ENCODE assay signal across 22 cellular contexts in the genomic region with DNA sequence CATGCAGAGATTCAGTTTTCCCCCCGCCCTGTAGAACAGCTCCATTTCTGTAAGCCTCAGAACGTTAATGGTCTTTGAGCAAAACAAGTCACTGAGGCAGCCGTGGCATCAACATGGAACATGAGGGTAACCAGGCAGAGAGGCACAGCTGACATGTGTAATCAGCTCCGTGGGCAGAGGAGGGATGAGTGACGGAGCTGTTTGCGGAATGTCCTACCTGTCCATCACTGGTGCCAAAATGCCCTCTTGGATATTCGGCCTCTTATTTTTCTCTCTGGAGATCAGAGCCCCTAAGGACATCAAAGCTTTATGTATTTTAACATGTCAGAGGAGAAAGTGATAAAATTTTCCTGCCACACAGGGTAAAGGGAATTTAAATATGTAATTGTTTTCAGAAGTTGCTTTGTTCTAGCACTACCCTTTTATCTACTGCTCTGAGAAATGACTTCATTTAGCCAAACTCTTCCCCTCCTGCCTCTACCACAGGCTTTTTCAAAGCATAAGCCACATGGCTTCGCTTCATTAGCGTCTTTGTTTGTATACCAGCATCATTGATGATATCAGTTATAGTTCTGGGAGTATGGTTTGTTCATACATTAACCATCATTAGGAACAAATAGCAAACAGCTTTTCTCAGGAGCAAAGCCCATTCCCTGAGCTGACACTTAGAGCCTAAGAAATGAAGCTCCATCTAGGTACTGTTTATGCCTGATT. TPM values are rescaled to one million over a fixed set of nuclear protein-coding genes. Genes with fewer than 3 reads are reported as not detected.
A peak's percentile ranks its signal among the peaks of the same experiment; 100 is the strongest.
DNase-seq lines count a peak whose midpoint lies in the region; ATAC-seq and TF ChIP-seq lines count a peak whose summit lies in the region.
"Had no signal": no experiment of that assay in that cellular context is flagged by ENCODE, and none has a peak within 500 bp of the region (broad histone marks: within the 10 kb centered on the region; RNA-seq: fewer than 3 reads in every experiment).

No MANE protein-coding gene starts in this region.

- ATAC-seq in HG02798 (IDR thresholded peaks at IDR 0.05; ENCODE audit: poor library complexity, unreplicated experiment) (no peak), right cardiac atrium (no peak), HG02970 (IDR thresholded peaks at IDR 0.05; ENCODE audit: low FRiP score, unreplicated experiment) (no peak), upper lobe of left lung (ENCODE audit: low FRiP score in 2 of 2) (no peak)
- ATAC-seq: esophagus mucosa; HepG2; right lobe of liver; stimulated activated memory B cell treated with anti-CD40 and anti-IgM and Interleukin-4, amounts not matched to agents 10 μg/mL and 1 μg/mL and 100 μg/mL, for 72 hours had no signal

- CTCF ChIA-PET in SK-N-SH (lab: Yijun Ruan, JAX), result interaction anchor here (0.8 to 1.0 kb wide), 5 partner anchors 8 to 395 kb away, joined by 3 to 5 read pairs (median 4); no protein-coding TSS in a partner anchor

- TF ChIP-seq EP300 in SK-N-SH (IDR thresholded peaks at IDR 0.05; ENCODE audit: borderline replicate concordance in 1 of 2, low read depth in 1 of 2, low read length in 1 of 2) (0 out of 4 replicates have a peak, but pooled peaks of 1 of the 2 experiments have one; percentile 11), upper lobe of left lung (IDR thresholded peaks at IDR 0.05) (no peak)

- peaks cover 21% of the 10 kb centered on the region for H3K4me1 ChIP-seq in GM23248 (ENCODE audit: insufficient read depth)
- H3K4me1 ChIP-seq in SK-N-SH (ENCODE audit: control insufficient read depth in 1 of 2, insufficient read depth in 2 of 2, low read depth in 1 of 2, low read length in 1 of 2), result peaks cover 15 to 24% of the 10 kb centered on the region in 2 experiments
- H3K4me1 ChIP-seq in smooth muscle cell (ENCODE audit: low read depth), result no peaks in the 10 kb centered on the region
- H3K4me1 ChIP-seq in right cardiac atrium (ENCODE audit: control insufficient read depth, insufficient read depth, low read length), result no peaks in the 10 kb centered on the region
- no peaks in the 10 kb centered on the region for H3K4me1 ChIP-seq in upper lobe of left lung
- H3K4me1 ChIP-seq: left ventricle myocardium inferior, right lobe of liver, testis had no signal

- peak overlapping the region; percentile 72 for H3K27ac ChIP-seq in GM23248
- peak overlapping the region; percentile 72 to 88 for H3K27ac ChIP-seq in SK-N-SH (ENCODE audit: low read depth in 2 of 2, low read length in 1 of 2)
- H3K27ac ChIP-seq in smooth muscle cell (ENCODE audit: low read depth), result peak overlapping the region; percentile 51
- no peak overlapping the region for H3K27ac ChIP-seq in right cardiac atrium (ENCODE audit: low read length)
- H3K27ac ChIP-seq in upper lobe of left lung, result no peak overlapping the region
- H3K27ac ChIP-seq: left ventricle myocardium inferior, right lobe of liver, SK-N-MC, testis had no signal

- H4K20me1 ChIP-seq in GM23248 (ENCODE audit: insufficient read depth) (no peaks in the 10 kb centered on the region), SK-N-SH (ENCODE audit: insufficient read depth) (no peaks in the 10 kb centered on the region), smooth muscle cell (ENCODE audit: low read depth) (no peaks in the 10 kb centered on the region)

- intact Hi-C loops in right cardiac atrium (cut with DNase I), result no loop called here

- 57 to 61% methylated on average over 9 of the region's 9 CpGs for WGBS in GM23248 (ENCODE audit: low coverage in 1 of 2, low lambda C conversion rate in 2 of 2, missing lambda C conversion rate in 2 of 2), 2 experiments
- 61% methylated on average over 9 of the region's 9 CpGs for whole genome bisulfite sequencing in SK-N-SH (ENCODE audit: low lambda C conversion rate)
- WGBS in smooth muscle cell (ENCODE audit: low lambda C conversion rate), result 71% methylated on average over 9 of the region's 9 CpGs
- 62% methylated on average over 9 of the region's 9 CpGs for WGBS in right cardiac atrium
- 80 to 86% methylated on average over 9 of the region's 9 CpGs for WGBS in upper lobe of left lung, 2 donors

- no peaks in the 10 kb centered on the region for H3K79me2 ChIP-seq in GM23248 (ENCODE audit: insufficient read depth)
- no peaks in the 10 kb centered on the region for H3K79me2 ChIP-seq in SK-N-SH (ENCODE audit: insufficient read depth)
- no peaks in the 10 kb centered on the region for H3K79me2 ChIP-seq in smooth muscle cell (ENCODE audit: low read depth)

- H3K9me3 ChIP-seq in GM23248 (ENCODE audit: low read depth), result no peaks in the 10 kb centered on the region
- no peaks in the 10 kb centered on the region for H3K9me3 ChIP-seq in SK-N-SH
- no peaks in the 10 kb centered on the region for H3K9me3 ChIP-seq in smooth muscle cell (replicated peaks; ENCODE audit: low read depth)
- no peaks in the 10 kb centered on the region for H3K9me3 ChIP-seq in right cardiac atrium (ENCODE audit: control insufficient read depth, low read length)
- no peaks in the 10 kb centered on the region for H3K9me3 ChIP-seq in upper lobe of left lung
- H3K9me3 ChIP-seq: left ventricle myocardium inferior, MG63, right lobe of liver, testis had no signal

- peak overlapping the region; percentile 45 for H3K4me2 ChIP-seq in GM23248 (ENCODE audit: unreplicated experiment)
- H3K4me2 ChIP-seq in SK-N-SH, result peak overlapping the region; percentile 66
- H3K4me2 ChIP-seq in smooth muscle cell, result peak overlapping the region; percentile 61

- TF ChIP-seq CTCF in SK-N-SH (IDR thresholded peaks at IDR 0.05), result no peak
- TF ChIP-seq CTCF in fibroblast of pulmonary artery (IDR thresholded peaks at IDR 0.05; ENCODE audit: low read length, missing control alignments), result no peak
- no peak for TF ChIP-seq CTCF in smooth muscle cell (IDR thresholded peaks at IDR 0.05; ENCODE audit: borderline replicate concordance, insufficient read depth, poor library complexity, severe bottlenecking)
- no peak for TF ChIP-seq CTCF in upper lobe of left lung (IDR thresholded peaks at IDR 0.05)

- H3K27me3 ChIP-seq in GM23248 (replicated peaks; ENCODE audit: insufficient read depth) (no peaks in the 10 kb centered on the region), SK-N-SH (ENCODE audit: insufficient read depth) (no peaks in the 10 kb centered on the region), smooth muscle cell (ENCODE audit: low read depth) (no peaks in the 10 kb centered on the region), right cardiac atrium (ENCODE audit: control insufficient read depth, insufficient read depth) (no peaks in the 10 kb centered on the region), upper lobe of left lung (no peaks in the 10 kb centered on the region)
- H3K27me3 ChIP-seq: MG63, right lobe of liver, testis had no signal

- POLR2A ChIA-PET in SK-N-SH (lab: Yijun Ruan, JAX), result no interaction called here

- H3F3A ChIP-seq in GM23248 (ENCODE audit: insufficient read depth) (peaks cover 18% of the 10 kb centered on the region), SK-N-SH (replicated peaks; ENCODE audit: insufficient read depth) (peaks cover 22% of the 10 kb centered on the region), smooth muscle cell (ENCODE audit: low read depth) (no peaks in the 10 kb centered on the region)

- peak overlapping the region; percentile 50 for H2AFZ ChIP-seq in GM23248
- H2AFZ ChIP-seq in SK-N-SH (ENCODE audit: low read depth), result peak overlapping the region; percentile 71
- peak overlapping the region; percentile 5 for H2AFZ ChIP-seq in smooth muscle cell (ENCODE audit: low read depth)

- H3K9me2 ChIP-seq in GM23248 (ENCODE audit: insufficient read depth) (no peaks in the 10 kb centered on the region), SK-N-SH (no peaks in the 10 kb centered on the region)

- in situ Hi-C loops in GM23248 (cut with MboI), result no loop called here

- TF ChIP-seq RAD21 in SK-N-SH (IDR thresholded peaks at IDR 0.05; ENCODE audit: low read length), result no peak

- no peak overlapping the region for H3K9ac ChIP-seq in GM23248
- H3K9ac ChIP-seq in SK-N-SH, result peak overlapping the region; percentile 48
- no peak overlapping the region for H3K9ac ChIP-seq in smooth muscle cell (ENCODE audit: low read depth)

- H3K36me3 ChIP-seq in GM23248 (ENCODE audit: low read depth) (no peaks in the 10 kb centered on the region), SK-N-SH (replicated peaks in 1 of 2; ENCODE audit: control insufficient read depth in 1 of 2, insufficient read depth in 2 of 2, low read length in 1 of 2) (no peaks in the 10 kb centered on the region), smooth muscle cell (ENCODE audit: low read depth) (no peaks in the 10 kb centered on the region), upper lobe of left lung (no peaks in the 10 kb centered on the region)
- H3K36me3 ChIP-seq: left ventricle myocardium inferior, MG63, right lobe of liver had no signal

- DNase-seq in GM23248 (peak; percentile 21), SK-N-SH (peak; percentile 25), fibroblast of pulmonary artery (ENCODE audit: low read depth) (no peak), smooth muscle cell (lab: John Stamatoyannopoulos, UW; ENCODE audit: unreplicated experiment) (no peak), right cardiac atrium (no peak), upper lobe of left lung (no peak)
- DNase-seq: central memory CD4-positive, alpha-beta T cell; effector CD4-positive, alpha-beta T cell; left ventricle myocardium inferior; NCI-H1436; NCI-H2171; nucleus accumbens; OCI-M1; right lobe of liver; testis had no signal

- H3K4me3 ChIP-seq in GM23248 (peak overlapping the region; percentile 25; the same call in 1 of the 2 replicates), SK-N-SH (ENCODE audit: low read depth in 2 of 2, low read length in 1 of 2) (no peak overlapping the region; a peak in 1 of 4 replicates), fibroblast of pulmonary artery (replicated peaks; ENCODE audit: low read depth, low read length) (peak overlapping the region; percentile 26), smooth muscle cell (no peak overlapping the region), right cardiac atrium (ENCODE audit: low read length) (no peak overlapping the region), upper lobe of left lung (no peak overlapping the region)
- H3K4me3 ChIP-seq: left ventricle myocardium inferior, MG63, right lobe of liver, SK-N-MC, testis had no signal

- TF ChIP-seq POLR2A in upper lobe of left lung (IDR thresholded peaks at IDR 0.05), result no peak

RNA-seq across cellular contexts. Expression of gene C11orf71, which starts 32.9 kb away (rescaled TPM):
- 2.1 and 4.8 TPM in 2 replicates for total RNA-seq in GM23248 (2014; rRNA removed; shearing (Covaris generic))
- polyA plus RNA-seq in GM23248 (2016; fragmentation: Nextera tagmentation; extraction: Ambion mirVana) (1.8 and 2.2 TPM in 2 replicates), SK-N-SH (2012; rRNA removed) (7.8 and 8.4 TPM in 2 replicates), smooth muscle cell (1.3 TPM in 2 replicates), right cardiac atrium (11.8 TPM)
- polyA plus RNA-seq in SK-N-SH (2012; cell fraction: cytosol; rRNA removed), result 6.1 and 6.3 TPM in 2 replicates
- 10.5 and 20.8 TPM in 2 replicates for polyA plus RNA-seq in SK-N-SH (2012; cell fraction: nucleus; rRNA removed)
- total RNA-seq in smooth muscle cell (2.0 and 3.8 TPM in 2 replicates), right cardiac atrium (10 to 100 TPM in 1 of 4 donors, 1 to 10 TPM in 3; 6.7 to 13.6 (median 8.5) TPM), upper lobe of left lung (10 to 100 TPM in 2 of 6 donors, 1 to 10 TPM in 4; 6.2 to 16.8 (median 8.3) TPM)

RNA-seq across cellular contexts. Expression of gene RBM7, which starts 33.1 kb away (rescaled TPM):
- total RNA-seq in GM23248 (2014; rRNA removed; shearing (Covaris generic)), result 48.6 and 58.3 TPM in 2 replicates
- polyA plus RNA-seq in GM23248 (2016; fragmentation: Nextera tagmentation; extraction: Ambion mirVana) (57.0 and 60.9 TPM in 2 replicates), SK-N-SH (2012; rRNA removed) (19.5 and 22.4 TPM in 2 replicates), smooth muscle cell (39.7 and 47.1 TPM in 2 replicates), right cardiac atrium (7.9 TPM)
- 22.3 and 25.0 TPM in 2 replicates for polyA plus RNA-seq in SK-N-SH (2012; cell fraction: cytosol; rRNA removed)
- polyA plus RNA-seq in SK-N-SH (2012; cell fraction: nucleus; rRNA removed), result 5.0 and 14.9 TPM in 2 replicates
- total RNA-seq in smooth muscle cell (79.0 and 90.9 TPM in 2 replicates), right cardiac atrium (10 to 100 TPM; 20.5 to 24.5 (median 22.2) TPM), upper lobe of left lung (10 to 100 TPM in 4 of 6 donors, 1 to 10 TPM in 2; 2.2 to 35.2 (median 21.4) TPM)

Comparison
In these comparisons a context has a peak if more than half of its experiments do, and no peak if none do; other contexts are left out.
1. DNase-seq: peak in GM23248 (single experiment) and SK-N-SH (single experiment); none in fibroblast of pulmonary artery (single experiment), smooth muscle cell (single experiment), right cardiac atrium (0 of 3) and upper lobe of left lung (0 of 2).
2. H2AFZ ChIP-seq: peak in every context shown above with its lines; median percentile 71 in SK-N-SH; 50 in GM23248; 5 in smooth muscle cell.
3. H3K27ac ChIP-seq: peak in GM23248 (single experiment), SK-N-SH (2 of 2) and smooth muscle cell (single experiment); none in right cardiac atrium (single experiment) and upper lobe of left lung (0 of 4).
4. H3K4me3 ChIP-seq: peak in GM23248 (single experiment) and fibroblast of pulmonary artery (single experiment); none in SK-N-SH (0 of 2), smooth muscle cell (single experiment), right cardiac atrium (single experiment) and upper lobe of left lung (0 of 4).
5. Peak in every context shown above with its lines, with median percentiles within 50 percentile points of each other: H3K4me2 ChIP-seq.